In the genomic region with DNA sequence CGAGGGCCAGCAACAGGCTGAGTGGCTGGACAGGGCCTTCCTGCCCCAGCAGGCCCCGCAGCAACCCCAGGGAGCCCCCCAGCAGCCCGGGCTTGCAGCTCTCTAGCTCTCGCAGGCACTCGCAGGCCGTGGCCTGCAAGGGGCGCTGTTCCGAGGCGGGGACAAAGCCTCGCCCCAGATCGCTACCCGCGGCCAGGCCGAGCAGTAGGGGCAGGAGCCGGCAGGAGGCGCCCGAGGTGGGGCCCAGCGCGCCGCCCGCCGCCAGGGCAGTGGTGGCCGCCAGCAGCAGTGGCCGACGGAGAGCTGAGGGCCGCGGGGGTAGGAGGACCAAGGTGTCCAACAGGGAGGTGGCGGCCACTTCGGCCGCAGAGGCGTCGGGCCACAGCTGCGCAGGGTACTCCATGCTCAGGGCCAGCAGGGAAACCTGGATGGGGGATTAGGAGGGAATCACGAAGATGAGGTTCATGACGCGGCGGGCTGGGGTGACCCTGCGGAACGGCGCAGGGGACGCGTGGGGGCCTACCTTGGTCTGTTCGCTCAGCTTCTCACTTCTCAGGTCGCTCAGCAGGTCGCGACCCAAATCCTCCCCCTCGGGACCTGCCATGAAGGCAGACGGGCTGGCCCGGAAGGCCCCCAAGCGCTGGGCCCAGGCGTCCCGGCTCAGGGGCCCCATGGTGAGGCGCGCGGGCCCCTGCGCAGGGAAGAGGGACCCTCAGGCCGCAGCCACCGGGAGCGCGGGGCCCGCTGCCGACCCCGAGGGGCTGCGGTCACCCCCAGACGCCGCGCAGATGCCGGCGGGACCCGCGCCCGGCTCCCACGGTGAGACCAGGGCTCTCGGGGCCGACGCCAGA, we compare ENCODE assay signal across 1 cellular context.
TF ChIP-seq lines count a peak whose summit lies in the region.

No MANE protein-coding gene starts in this region.

TF ChIP-seq in HepG2, 621 proteins besides CTCF, POLR2A, EP300 and RAD21 (continued from another document and continues in another):
- TF ChIP-seq, protein P1, sequence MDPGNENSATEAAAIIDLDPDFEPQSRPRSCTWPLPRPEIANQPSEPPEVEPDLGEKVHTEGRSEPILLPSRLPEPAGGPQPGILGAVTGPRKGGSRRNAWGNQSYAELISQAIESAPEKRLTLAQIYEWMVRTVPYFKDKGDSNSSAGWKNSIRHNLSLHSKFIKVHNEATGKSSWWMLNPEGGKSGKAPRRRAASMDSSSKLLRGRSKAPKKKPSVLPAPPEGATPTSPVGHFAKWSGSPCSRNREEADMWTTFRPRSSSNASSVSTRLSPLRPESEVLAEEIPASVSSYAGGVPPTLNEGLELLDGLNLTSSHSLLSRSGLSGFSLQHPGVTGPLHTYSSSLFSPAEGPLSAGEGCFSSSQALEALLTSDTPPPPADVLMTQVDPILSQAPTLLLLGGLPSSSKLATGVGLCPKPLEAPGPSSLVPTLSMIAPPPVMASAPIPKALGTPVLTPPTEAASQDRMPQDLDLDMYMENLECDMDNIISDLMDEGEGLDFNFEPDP (CRISPR knock-in tag; conservative IDR thresholded peaks at IDR 0.05) = 0 out of 2 replicates have a peak, but pooled peaks have one; percentile 22
- no peak for TF ChIP-seq GTF2F1 (IDR thresholded peaks at IDR 0.05; ENCODE audit: low read length)
- no peak for TF ChIP-seq ZNF737 (CRISPR knock-in tag; IDR thresholded peaks at IDR 0.05; ENCODE audit: borderline replicate concordance)
- no peak for TF ChIP-seq NR2F6 (IDR thresholded peaks at IDR 0.05)
- TF ChIP-seq NR2F6 (CRISPR knock-in tag; IDR thresholded peaks at IDR 0.05) = no peak
- TF ChIP-seq, protein P2, sequence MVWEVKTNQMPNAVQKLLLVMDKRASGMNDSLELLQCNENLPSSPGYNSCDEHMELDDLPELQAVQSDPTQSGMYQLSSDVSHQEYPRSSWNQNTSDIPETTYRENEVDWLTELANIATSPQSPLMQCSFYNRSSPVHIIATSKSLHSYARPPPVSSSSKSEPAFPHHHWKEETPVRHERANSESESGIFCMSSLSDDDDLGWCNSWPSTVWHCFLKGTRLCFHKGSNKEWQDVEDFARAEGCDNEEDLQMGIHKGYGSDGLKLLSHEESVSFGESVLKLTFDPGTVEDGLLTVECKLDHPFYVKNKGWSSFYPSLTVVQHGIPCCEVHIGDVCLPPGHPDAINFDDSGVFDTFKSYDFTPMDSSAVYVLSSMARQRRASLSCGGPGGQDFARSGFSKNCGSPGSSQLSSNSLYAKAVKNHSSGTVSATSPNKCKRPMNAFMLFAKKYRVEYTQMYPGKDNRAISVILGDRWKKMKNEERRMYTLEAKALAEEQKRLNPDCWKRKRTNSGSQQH (CRISPR knock-in tag; IDR thresholded peaks at IDR 0.05; ENCODE audit: low read depth) = no peak
- peak; percentile 59; the same call in 1 of the 2 replicates for TF ChIP-seq HDAC1 (CRISPR knock-in tag; IDR thresholded peaks at IDR 0.05)
- peak; percentile 24; the same call in 1 of the 2 replicates for TF ChIP-seq ISL2 (CRISPR knock-in tag; IDR thresholded peaks at IDR 0.05)
- TF ChIP-seq MIXL1 (CRISPR knock-in tag; IDR thresholded peaks at IDR 0.05) = no peak
- TF ChIP-seq FOXC1 (CRISPR knock-in tag; IDR thresholded peaks at IDR 0.05; ENCODE audit: borderline replicate concordance) = no peak
- no peak for TF ChIP-seq ZNF550 (CRISPR knock-in tag; IDR thresholded peaks at IDR 0.05; ENCODE audit: borderline replicate concordance)
- TF ChIP-seq, protein P3, sequence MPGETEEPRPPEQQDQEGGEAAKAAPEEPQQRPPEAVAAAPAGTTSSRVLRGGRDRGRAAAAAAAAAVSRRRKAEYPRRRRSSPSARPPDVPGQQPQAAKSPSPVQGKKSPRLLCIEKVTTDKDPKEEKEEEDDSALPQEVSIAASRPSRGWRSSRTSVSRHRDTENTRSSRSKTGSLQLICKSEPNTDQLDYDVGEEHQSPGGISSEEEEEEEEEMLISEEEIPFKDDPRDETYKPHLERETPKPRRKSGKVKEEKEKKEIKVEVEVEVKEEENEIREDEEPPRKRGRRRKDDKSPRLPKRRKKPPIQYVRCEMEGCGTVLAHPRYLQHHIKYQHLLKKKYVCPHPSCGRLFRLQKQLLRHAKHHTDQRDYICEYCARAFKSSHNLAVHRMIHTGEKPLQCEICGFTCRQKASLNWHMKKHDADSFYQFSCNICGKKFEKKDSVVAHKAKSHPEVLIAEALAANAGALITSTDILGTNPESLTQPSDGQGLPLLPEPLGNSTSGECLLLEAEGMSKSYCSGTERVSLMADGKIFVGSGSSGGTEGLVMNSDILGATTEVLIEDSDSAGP (CRISPR knock-in tag; IDR thresholded peaks at IDR 0.05; ENCODE audit: borderline replicate concordance) = peak; percentile 64; the same call in 1 of the 2 replicates
- no peak for TF ChIP-seq MED8 (CRISPR knock-in tag; IDR thresholded peaks at IDR 0.05; ENCODE audit: insufficient replicate concordance)
- TF ChIP-seq ZNF138 (CRISPR knock-in tag; IDR thresholded peaks at IDR 0.05; ENCODE audit: low read depth) = 0 out of 2 replicates have a peak, but pooled peaks have one; percentile 13
- TF ChIP-seq, protein P4, sequence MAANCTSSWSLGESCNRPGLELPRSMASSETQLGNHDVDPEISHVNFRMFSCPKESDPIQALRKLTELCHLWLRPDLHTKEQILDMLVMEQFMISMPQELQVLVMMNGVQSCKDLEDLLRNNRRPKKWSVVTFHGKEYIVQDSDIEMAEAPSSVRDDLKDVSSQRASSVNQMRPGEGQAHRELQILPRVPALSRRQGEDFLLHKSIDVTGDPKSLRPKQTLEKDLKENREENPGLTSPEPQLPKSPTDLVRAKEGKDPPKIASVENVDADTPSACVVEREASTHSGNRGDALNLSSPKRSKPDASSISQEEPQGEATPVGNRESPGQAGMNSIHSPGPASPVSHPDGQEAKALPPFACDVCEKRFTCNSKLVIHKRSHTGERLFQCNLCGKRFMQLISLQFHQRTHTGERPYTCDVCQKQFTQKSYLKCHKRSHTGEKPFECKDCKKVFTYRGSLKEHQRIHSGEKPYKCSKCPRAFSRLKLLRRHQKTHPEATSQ (CRISPR knock-in tag; IDR thresholded peaks at IDR 0.05; ENCODE audit: borderline replicate concordance) = 0 out of 2 replicates have a peak, but pooled peaks have one; percentile 23
- 0 out of 2 replicates have a peak, but pooled peaks have one; percentile 41 for TF ChIP-seq MAZ (IDR thresholded peaks at IDR 0.05; ENCODE audit: borderline replicate concordance, low read depth, low read length)
- TF ChIP-seq MAZ (CRISPR knock-in tag; IDR thresholded peaks at IDR 0.05; ENCODE audit: low read depth) = peak; percentile 54
- 0 out of 2 replicates have a peak, but pooled peaks have one; percentile 59 for TF ChIP-seq ZSCAN30 (CRISPR knock-in tag; IDR thresholded peaks at IDR 0.05)
- TF ChIP-seq AGO2 (optimal IDR thresholded peaks at IDR 0.05; ENCODE audit: low read depth, low read length) = no peak
- peak; percentile 65; the same call in 1 of the 2 replicates for TF ChIP-seq ZMAT3 (CRISPR knock-in tag; conservative IDR thresholded peaks at IDR 0.05)
- TF ChIP-seq, protein P5, sequence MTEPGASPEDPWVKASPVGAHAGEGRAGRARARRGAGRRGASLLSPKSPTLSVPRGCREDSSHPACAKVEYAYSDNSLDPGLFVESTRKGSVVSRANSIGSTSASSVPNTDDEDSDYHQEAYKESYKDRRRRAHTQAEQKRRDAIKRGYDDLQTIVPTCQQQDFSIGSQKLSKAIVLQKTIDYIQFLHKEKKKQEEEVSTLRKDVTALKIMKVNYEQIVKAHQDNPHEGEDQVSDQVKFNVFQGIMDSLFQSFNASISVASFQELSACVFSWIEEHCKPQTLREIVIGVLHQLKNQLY (CRISPR knock-in tag; IDR thresholded peaks at IDR 0.05) = no peak
- TF ChIP-seq STAG1 (CRISPR knock-in tag; IDR thresholded peaks at IDR 0.05) = peak; percentile 63
- TF ChIP-seq, protein P6, sequence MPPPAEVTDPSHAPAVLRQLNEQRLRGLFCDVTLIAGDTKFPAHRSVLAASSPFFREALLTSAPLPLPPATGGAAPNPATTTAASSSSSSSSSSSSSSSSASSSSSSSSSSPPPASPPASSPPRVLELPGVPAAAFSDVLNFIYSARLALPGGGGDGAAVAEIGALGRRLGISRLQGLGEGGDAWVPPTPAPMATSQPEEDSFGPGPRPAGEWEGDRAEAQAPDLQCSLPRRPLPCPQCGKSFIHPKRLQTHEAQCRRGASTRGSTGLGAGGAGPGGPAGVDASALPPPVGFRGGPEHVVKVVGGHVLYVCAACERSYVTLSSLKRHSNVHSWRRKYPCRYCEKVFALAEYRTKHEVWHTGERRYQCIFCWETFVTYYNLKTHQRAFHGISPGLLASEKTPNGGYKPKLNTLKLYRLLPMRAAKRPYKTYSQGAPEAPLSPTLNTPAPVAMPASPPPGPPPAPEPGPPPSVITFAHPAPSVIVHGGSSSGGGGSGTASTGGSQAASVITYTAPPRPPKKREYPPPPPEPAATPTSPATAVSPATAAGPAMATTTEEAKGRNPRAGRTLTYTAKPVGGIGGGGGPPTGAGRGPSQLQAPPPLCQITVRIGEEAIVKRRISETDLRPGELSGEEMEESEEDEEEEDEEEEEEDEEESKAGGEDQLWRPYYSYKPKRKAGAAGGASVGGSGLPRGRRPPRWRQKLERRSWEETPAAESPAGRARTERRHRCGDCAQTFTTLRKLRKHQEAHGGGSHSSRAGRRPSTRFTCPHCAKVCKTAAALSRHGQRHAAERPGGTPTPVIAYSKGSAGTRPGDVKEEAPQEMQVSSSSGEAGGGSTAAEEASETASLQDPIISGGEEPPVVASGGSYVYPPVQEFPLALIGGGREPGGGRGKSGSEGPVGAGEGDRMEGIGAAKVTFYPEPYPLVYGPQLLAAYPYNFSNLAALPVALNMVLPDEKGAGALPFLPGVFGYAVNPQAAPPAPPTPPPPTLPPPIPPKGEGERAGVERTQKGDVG (CRISPR knock-in tag; IDR thresholded peaks at IDR 0.05; ENCODE audit: borderline replicate concordance) = peak; percentile 13; the same call in 1 of the 2 replicates
- TF ChIP-seq PITX1 (CRISPR knock-in tag; IDR thresholded peaks at IDR 0.05) = peak; percentile 16; the same call in 1 of the 2 replicates
- TF ChIP-seq KLF15 (CRISPR knock-in tag; IDR thresholded peaks at IDR 0.05; ENCODE audit: borderline replicate concordance) = no peak
- TF ChIP-seq, protein P7, sequence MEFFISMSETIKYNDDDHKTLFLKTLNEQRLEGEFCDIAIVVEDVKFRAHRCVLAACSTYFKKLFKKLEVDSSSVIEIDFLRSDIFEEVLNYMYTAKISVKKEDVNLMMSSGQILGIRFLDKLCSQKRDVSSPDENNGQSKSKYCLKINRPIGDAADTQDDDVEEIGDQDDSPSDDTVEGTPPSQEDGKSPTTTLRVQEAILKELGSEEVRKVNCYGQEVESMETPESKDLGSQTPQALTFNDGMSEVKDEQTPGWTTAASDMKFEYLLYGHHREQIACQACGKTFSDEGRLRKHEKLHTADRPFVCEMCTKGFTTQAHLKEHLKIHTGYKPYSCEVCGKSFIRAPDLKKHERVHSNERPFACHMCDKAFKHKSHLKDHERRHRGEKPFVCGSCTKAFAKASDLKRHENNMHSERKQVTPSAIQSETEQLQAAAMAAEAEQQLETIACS (CRISPR knock-in tag; IDR thresholded peaks at IDR 0.05) = peak; percentile 41; the same call in 1 of the 2 replicates
- TF ChIP-seq ZNF674 (CRISPR knock-in tag; IDR thresholded peaks at IDR 0.05; ENCODE audit: low read depth) = no peak
- TF ChIP-seq, protein P8, sequence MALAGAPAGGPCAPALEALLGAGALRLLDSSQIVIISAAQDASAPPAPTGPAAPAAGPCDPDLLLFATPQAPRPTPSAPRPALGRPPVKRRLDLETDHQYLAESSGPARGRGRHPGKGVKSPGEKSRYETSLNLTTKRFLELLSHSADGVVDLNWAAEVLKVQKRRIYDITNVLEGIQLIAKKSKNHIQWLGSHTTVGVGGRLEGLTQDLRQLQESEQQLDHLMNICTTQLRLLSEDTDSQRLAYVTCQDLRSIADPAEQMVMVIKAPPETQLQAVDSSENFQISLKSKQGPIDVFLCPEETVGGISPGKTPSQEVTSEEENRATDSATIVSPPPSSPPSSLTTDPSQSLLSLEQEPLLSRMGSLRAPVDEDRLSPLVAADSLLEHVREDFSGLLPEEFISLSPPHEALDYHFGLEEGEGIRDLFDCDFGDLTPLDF (CRISPR knock-in tag; IDR thresholded peaks at IDR 0.05) = peak; percentile 47; the same call in 1 of the 2 replicates
- TF ChIP-seq IKZF4 (CRISPR knock-in tag; IDR thresholded peaks at IDR 0.05; ENCODE audit: borderline replicate concordance, low read depth, not compliant biosample characterization) = no peak
- 0 out of 2 replicates have a peak, but pooled peaks have one; percentile 61 for TF ChIP-seq TOPORS (CRISPR knock-in tag; IDR thresholded peaks at IDR 0.05)
- TF ChIP-seq TCF7L2 (IDR thresholded peaks at IDR 0.05; ENCODE audit: low read depth, low read length) = no peak
- TF ChIP-seq, protein P9, sequence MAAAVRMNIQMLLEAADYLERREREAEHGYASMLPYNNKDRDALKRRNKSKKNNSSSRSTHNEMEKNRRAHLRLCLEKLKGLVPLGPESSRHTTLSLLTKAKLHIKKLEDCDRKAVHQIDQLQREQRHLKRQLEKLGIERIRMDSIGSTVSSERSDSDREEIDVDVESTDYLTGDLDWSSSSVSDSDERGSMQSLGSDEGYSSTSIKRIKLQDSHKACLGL (CRISPR knock-in tag; IDR thresholded peaks at IDR 0.05) = 0 out of 2 replicates have a peak, but pooled peaks have one; percentile 4
- peak; percentile 29; the same call in 1 of the 2 replicates for TF ChIP-seq ELF1 (CRISPR knock-in tag; IDR thresholded peaks at IDR 0.05)
